ENCODE assay signal across 38 cellular contexts in genomic region chrX:153544747-153545146, GRCh38. TPM values are rescaled to one million over a fixed set of nuclear protein-coding genes. Genes with fewer than 3 reads are reported as not detected.
"Had no signal": no experiment of that assay in that cellular context is flagged by ENCODE, and none has a peak within 500 bp of the region (broad histone marks: within the 10 kb centered on the region; RNA-seq: fewer than 3 reads in every experiment).

No MANE protein-coding gene starts in this region.

- H3K36me3 ChIP-seq: MG63 had no signal

- DNase-seq: Karpas-422, Kasumi-1, MG63, MV-4-11, NCI-H1048, NCI-H1092, NCI-H1092 treated with DMSO at 0.1 percent for 48 hours, NCI-H1105, NCI-H1105 treated with DMSO at 0.1 percent for 48 hours, NCI-H1417, NCI-H1417 treated with DMSO at 0.1 percent for 48 hours, NCI-H1436, NCI-H1436 treated with DMSO at 0.1 percent for 48 hours, NCI-H146, NCI-H1694, NCI-H1694 treated with DMSO at 0.1 percent for 48 hours, NCI-H187, NCI-H187 treated with DMSO at 0.1 percent for 48 hours, NCI-H1930, NCI-H2029, NCI-H2029 treated with DMSO at 0.1 percent for 48 hours, NCI-H2081, NCI-H2081 treated with DMSO at 0.1 percent for 48 hours, NCI-H2107, NCI-H2171, NCI-H2171 treated with DMSO at 0.1 percent for 48 hours, NCI-H2227 treated with DMSO at 0.1 percent for 48 hours, NCI-H226, NCI-H345, NCI-H446, NCI-H446 treated with DMSO at 0.1 percent for 48 hours, NCI-H510A, NCI-H510A treated with DMSO at 0.1 percent for 48 hours, NCI-H524 had no signal

- H3K27me3 ChIP-seq: MG63 had no signal

- H3K9me3 ChIP-seq: MG63 had no signal

- H3K4me3 ChIP-seq: MG63 had no signal

RNA-seq across cellular contexts. Expression of gene ATP2B3, which starts 27.3 kb away (rescaled TPM):
- total RNA-seq: LHCN-M2, M059J, MCF 10A, NCI-H460 had no signal

RNA-seq across cellular contexts. Expression of gene BGN, which starts 50.0 kb away (rescaled TPM):
- total RNA-seq: LHCN-M2 had no signal
